In genomic region chr9:10548348-10548747, GRCh38 we compare ENCODE assay signal across 23 cellular contexts.
"Had no signal": no experiment of that assay in that cellular context is flagged by ENCODE, and none has a peak within 500 bp of the region (broad histone marks: within the 10 kb centered on the region; RNA-seq: fewer than 3 reads in every experiment).

No MANE protein-coding gene starts in this region.

- H3K27ac ChIP-seq: colonic mucosa, coronary artery, dorsolateral prefrontal cortex, epithelial cell of prostate, esophagus muscularis mucosa, esophagus squamous epithelium, foreskin keratinocyte, gastrocnemius medialis, gastroesophageal sphincter, heart left ventricle, heart right ventricle had no signal

- H3K4me3 Mint-ChIP-seq: dendritic cell treated with granulocyte-macrophage colony-stimulating factor and Interleukin-4, amounts not matched to agents 40 ng/mL and 50 ng/mL, for 4 days; effector memory CD8-positive, alpha-beta T cell had no signal

- DNase-seq: colonic mucosa; cortex of kidney; dermis blood vessel endothelial cell; effector CD4-positive, alpha-beta T cell; effector CD8-positive, alpha-beta T cell; effector memory CD4-positive, alpha-beta T cell; effector memory CD8-positive, alpha-beta T cell; erythroblast; esophagus squamous epithelium; foreskin fibroblast; foreskin keratinocyte; foreskin melanocyte; gastrocnemius medialis; head of caudate nucleus; heart left ventricle; heart right ventricle had no signal

- H3K36me3 ChIP-seq: colonic mucosa, esophagus muscularis mucosa, esophagus squamous epithelium, gastrocnemius medialis, gastroesophageal sphincter, heart left ventricle, heart right ventricle had no signal

- H3K9me3 ChIP-seq: colonic mucosa, esophagus muscularis mucosa, esophagus squamous epithelium, gastrocnemius medialis, gastroesophageal sphincter, heart left ventricle had no signal

- H3K27me3 Mint-ChIP-seq: dendritic cell treated with granulocyte-macrophage colony-stimulating factor and Interleukin-4, amounts not matched to agents 40 ng/mL and 50 ng/mL, for 4 days; effector memory CD8-positive, alpha-beta T cell had no signal

- H3K4me3 ChIP-seq: colonic mucosa, coronary artery, dorsolateral prefrontal cortex, esophagus muscularis mucosa, esophagus squamous epithelium, gastrocnemius medialis, gastroesophageal sphincter, heart left ventricle, heart right ventricle had no signal

- ATAC-seq: effector memory CD8-positive, alpha-beta T cell; esophagus mucosa; foreskin keratinocyte; gastrocnemius medialis; gastroesophageal sphincter; heart left ventricle; heart right ventricle had no signal

- H3K27me3 ChIP-seq: colonic mucosa, dorsolateral prefrontal cortex, esophagus muscularis mucosa, esophagus squamous epithelium, foreskin keratinocyte, gastrocnemius medialis, gastroesophageal sphincter, heart left ventricle, heart right ventricle had no signal

- H3K27ac Mint-ChIP-seq: dendritic cell treated with granulocyte-macrophage colony-stimulating factor and Interleukin-4, amounts not matched to agents 40 ng/mL and 50 ng/mL, for 4 days; effector memory CD8-positive, alpha-beta T cell had no signal

- H3K4me1 ChIP-seq: colonic mucosa, esophagus muscularis mucosa, esophagus squamous epithelium, foreskin keratinocyte, gastrocnemius medialis, gastroesophageal sphincter, heart left ventricle, heart right ventricle had no signal
